ENCODE assay signal across 8 cellular contexts in genomic region chr1:146012703-146013565, GRCh38. TPM values are rescaled to one million over a fixed set of nuclear protein-coding genes. Genes with fewer than 3 reads are reported as not detected.
A peak's percentile ranks its signal among the peaks of the same experiment; 100 is the strongest.
DNase-seq lines count a peak whose midpoint lies in the region; ATAC-seq, FAIRE-seq and TF ChIP-seq lines count a peak whose summit lies in the region.

No MANE protein-coding gene starts in this region.

- FAIRE-seq in HepG2 (lab: Jason Lieb, UNC) = peak; percentile 80

- no peak for DNase-seq in GM12864 (ENCODE audit: low read depth)
- DNase-seq in NCI-H187 (lab: John Stamatoyannopoulos, UW) = peak; percentile 36 to 70
- peak in 3 of 5 experiments; percentile 29 to 68 (median 53) for DNase-seq in T-helper 2 cell
- peak; percentile 92 for DNase-seq in choroid plexus epithelial cell (ENCODE audit: low read depth)
- DNase-seq in HepG2 (ENCODE audit: low spot score) = peak; percentile 63
- no peak for DNase-seq in upper lobe of left lung

- in situ Hi-C loops in HepG2 (cut with HindIII; ENCODE audit: extremely low pct_ligation_motif_present, low pct_unique_long_range_greater_than_20kb) = loop anchor here (5.0 to 10.0 kb wide), 2 partner anchors 36 to 168 kb away; partner anchors contain the start of gene NUDT17

- no peaks in the 10 kb centered on the region for H3K79me2 ChIP-seq in ACC112 (ENCODE audit: control insufficient read depth, insufficient read depth, low read length, unreplicated experiment)
- H3K79me2 ChIP-seq in HepG2 (ENCODE audit: insufficient read depth, low read length) = no peaks in the 10 kb centered on the region

- peaks cover 2% of the 10 kb centered on the region; the same call in 1 of the 2 replicates for H3K27me3 ChIP-seq in ACC112 (ENCODE audit: insufficient read depth, low read length)
- no peaks in the 10 kb centered on the region for H3K27me3 ChIP-seq in HepG2 (ENCODE audit: control insufficient read depth in 1 of 2, insufficient read depth in 2 of 2, low read length in 2 of 2)
- no peaks in the 10 kb centered on the region for H3K27me3 ChIP-seq in upper lobe of left lung

- H3K9me3 ChIP-seq in HepG2 (ENCODE audit: low read length) (no peaks in the 10 kb centered on the region), upper lobe of left lung (no peaks in the 10 kb centered on the region)

- no peak for TF ChIP-seq EP300 in HepG2 (IDR thresholded peaks at IDR 0.05; ENCODE audit: low read depth in 2 of 2, low read length in 2 of 2)
- no peak for TF ChIP-seq EP300 in HepG2 (CRISPR knock-in tag; IDR thresholded peaks at IDR 0.05; ENCODE audit: borderline replicate concordance)
- TF ChIP-seq EP300 in upper lobe of left lung (IDR thresholded peaks at IDR 0.05) = peak in 1 of 4 donors; percentile 1

- H3K36me3 ChIP-seq in ACC112 (ENCODE audit: insufficient read depth, low read length) (no peaks in the 10 kb centered on the region), HepG2 (replicated peaks in 1 of 2; ENCODE audit: control insufficient read depth in 1 of 2, insufficient read depth in 2 of 2, low read length in 2 of 2) (no peaks in the 10 kb centered on the region), upper lobe of left lung (no peaks in the 10 kb centered on the region)

- peak overlapping the region; percentile 10; the same call in 1 of the 2 replicates for H3K27ac ChIP-seq in ACC112 (ENCODE audit: low read depth, low read length)
- H3K27ac ChIP-seq in HepG2 (ENCODE audit: extremely low read length, insufficient read depth, low read length) = no peak overlapping the region
- peak overlapping the region in 2 of 4 donors; percentile 34 to 87 for H3K27ac ChIP-seq in upper lobe of left lung

- TF ChIP-seq CTCF in GM12864 (IDR thresholded peaks at IDR 0.05; ENCODE audit: low read depth, low read length, missing control alignments) (peak; percentile 61), choroid plexus epithelial cell (conservative IDR thresholded peaks at IDR 0.05; ENCODE audit: low read depth, low read length) (peak; percentile 74), HepG2 (CRISPR knock-in tag; IDR thresholded peaks at IDR 0.05) (peak; percentile 79), upper lobe of left lung (IDR thresholded peaks at IDR 0.05) (peak; percentile 51 to 84 (median 66))

- no peak overlapping the region for H3K9ac ChIP-seq in HepG2 (ENCODE audit: insufficient read depth, low read depth, low read length)

- no TSS peak for BruUV-seq in HepG2 (replicated peaks; lab: Mats Ljungman, UMichigan)

- H2AFZ ChIP-seq in ACC112 (ENCODE audit: low read length, unreplicated experiment) = peak overlapping the region; percentile 79
- H2AFZ ChIP-seq in HepG2 (ENCODE audit: low read length) = no peak overlapping the region

- H3K4me2 ChIP-seq in HepG2 (ENCODE audit: low read depth, low read length) = no peak overlapping the region

- TF ChIP-seq POLR2A in HepG2 (IDR thresholded peaks at IDR 0.05; ENCODE audit: insufficient read depth in 1 of 2, low read depth in 2 of 2, low read length in 2 of 2) (no peak), upper lobe of left lung (IDR thresholded peaks at IDR 0.05) (no peak)

- CTCF ChIA-PET in HepG2 (lab: Yijun Ruan, JAX; ENCODE audit: low intra/inter-chr PET ratio, low total read pairs) = interaction anchor here (0.8 to 2.9 kb wide), 4 partner anchors 35 to 167 kb away, joined by 3 to 23 read pairs (median 14); partner anchors contain the start of gene NUDT17

- 3% methylated on average over 4 of the region's 4 CpGs for WGBS in HepG2 (ENCODE audit: low lambda C conversion rate)
- WGBS in upper lobe of left lung, 2 donors = 5 to 14% methylated on average over 4 of the region's 4 CpGs

- H3K4me1 ChIP-seq in ACC112 (ENCODE audit: control insufficient read depth, insufficient read depth, low read length, unreplicated experiment) = peaks cover 9% of the 10 kb centered on the region
- H3K4me1 ChIP-seq in HepG2 (ENCODE audit: insufficient read depth, low read length) = peaks cover 22% of the 10 kb centered on the region
- H3K4me1 ChIP-seq in upper lobe of left lung = peaks cover 27 to 44% (median 31%) of the 10 kb centered on the region in 4 donors

- intact Hi-C loops in HepG2 (cut with micrococcal nuclease; ENCODE audit: unreplicated experiment) = loop anchor here (1.0 kb wide), 2 partner anchors 121 to 168 kb away; partner anchors contain the start of gene NUDT17

- peak; percentile 54 for ATAC-seq in HepG2
- peak in 1 of 2 donors; percentile 80 for ATAC-seq in upper lobe of left lung (ENCODE audit: low FRiP score in 2 of 2)
- no peak for ATAC-seq in HG02678 (IDR thresholded peaks at IDR 0.05; ENCODE audit: unreplicated experiment)

- POLR2A ChIA-PET in HepG2 (lab: Yijun Ruan, JAX) = interaction anchor here (0.8 kb wide), 1 partner anchor 16 kb away, joined by 3 read pairs; no protein-coding TSS in a partner anchor

- H3K4me3 ChIP-seq in ACC112 (ENCODE audit: low read depth, low read length) (no peak overlapping the region), GM12864 (ENCODE audit: low read depth, low read length) (no peak overlapping the region), choroid plexus epithelial cell (ENCODE audit: low read depth, low read length) (no peak overlapping the region), HepG2 (replicated peaks in 1 of 3; ENCODE audit: insufficient read depth in 1 of 3, low read depth in 2 of 3, low read length in 3 of 3) (no peak overlapping the region), upper lobe of left lung (no peak overlapping the region)

- TF ChIP-seq RAD21 in HepG2 (CRISPR knock-in tag; IDR thresholded peaks at IDR 0.05) = peak; percentile 76

- no peaks in the 10 kb centered on the region for H4K20me1 ChIP-seq in HepG2 (ENCODE audit: insufficient read depth, low read length)

RNA-seq across cellular contexts. Expression of gene HJV, which starts 8.6 kb away (rescaled TPM):
- total RNA-seq in HepG2 (2016; rRNA removed; fragmentation: Illumina TruSeq; extraction: Trizol) (0.15 and 0.18 TPM in 2 replicates), upper lobe of left lung (not detected)
- total RNA-seq in HepG2 (2016; cell fraction: cytosol; rRNA removed; fragmentation: Illumina TruSeq; extraction: Trizol; ENCODE audit: low read depth) = 0.35 TPM in 1 of 2 replicates, not detected in the other
- total RNA-seq in HepG2 (2016; cell fraction: insoluble cytoplasmic fraction; rRNA removed; fragmentation: Illumina TruSeq; extraction: Trizol) = 0.30 TPM in 1 of 2 replicates, not detected in the other
- total RNA-seq in HepG2 (2016; cell fraction: membrane; rRNA removed; fragmentation: Illumina TruSeq; extraction: Trizol) = 0.22 and 0.28 TPM in 2 replicates
- not detected in 2 replicates for total RNA-seq in HepG2 (2016; cell fraction: nucleus; rRNA removed; fragmentation: Illumina TruSeq; extraction: Trizol)
- 0.03 TPM in 1 of 2 replicates, not detected in the other for polyA plus RNA-seq in HepG2 (2011; rRNA removed)
- polyA plus RNA-seq in HepG2 (2011; cell fraction: cytosol; rRNA removed) = 0.03 and 0.05 TPM in 2 replicates
- not detected in 2 replicates for polyA plus RNA-seq in HepG2 (2011; cell fraction: nucleus; rRNA removed)
- polyA plus RNA-seq in HepG2 (2012) = not detected in 2 replicates
- 0.08 and 0.12 TPM in 2 replicates for polyA plus RNA-seq in HepG2 (2016; cell fraction: cytosol; fragmentation: Illumina TruSeq; extraction: Trizol; ENCODE audit: low read depth)
- polyA plus RNA-seq in HepG2 (2016; cell fraction: insoluble cytoplasmic fraction; fragmentation: Illumina TruSeq; extraction: Trizol; ENCODE audit: low read depth) = not detected in 2 replicates
- not detected in 2 replicates for polyA plus RNA-seq in HepG2 (2016; cell fraction: membrane; fragmentation: Illumina TruSeq; extraction: Trizol; ENCODE audit: low read depth)
- not detected in 2 replicates for polyA plus RNA-seq in HepG2 (2016; cell fraction: nucleus; fragmentation: Illumina TruSeq; extraction: Trizol; ENCODE audit: insufficient read depth, low read depth)
- not detected in 2 replicates for polyA minus RNA-seq in HepG2 (2011; rRNA and poly(A)+ RNA removed; ENCODE audit: low replicate concordance)
- polyA minus RNA-seq in HepG2 (2011; cell fraction: cytosol; rRNA and poly(A)+ RNA removed) = not detected in 2 replicates
- polyA minus RNA-seq in HepG2 (2011; cell fraction: nucleus; rRNA and poly(A)+ RNA removed) = not detected in 2 replicates

RNA-seq across cellular contexts. Expression of gene TXNIP, which starts 16.6 kb away (rescaled TPM):
- total RNA-seq in HepG2 (2016; rRNA removed; fragmentation: Illumina TruSeq; extraction: Trizol) (24.4 and 25.4 TPM in 2 replicates), upper lobe of left lung (1,000 to 10,000 TPM in 3 of 6 donors, 100 to 1,000 TPM in 3; 703 to 1,481 (median 910) TPM)
- 4.1 and 4.3 TPM in 2 replicates for total RNA-seq in HepG2 (2016; cell fraction: cytosol; rRNA removed; fragmentation: Illumina TruSeq; extraction: Trizol; ENCODE audit: low read depth)
- total RNA-seq in HepG2 (2016; cell fraction: insoluble cytoplasmic fraction; rRNA removed; fragmentation: Illumina TruSeq; extraction: Trizol) = 23.8 and 24.4 TPM in 2 replicates
- 11.5 and 11.6 TPM in 2 replicates for total RNA-seq in HepG2 (2016; cell fraction: membrane; rRNA removed; fragmentation: Illumina TruSeq; extraction: Trizol)
- 34.7 and 39.5 TPM in 2 replicates for total RNA-seq in HepG2 (2016; cell fraction: nucleus; rRNA removed; fragmentation: Illumina TruSeq; extraction: Trizol)
- polyA plus RNA-seq in HepG2 (2011; rRNA removed) = 237 and 283 TPM in 2 replicates
- 133 and 240 TPM in 2 replicates for polyA plus RNA-seq in HepG2 (2011; cell fraction: cytosol; rRNA removed)
- 150 and 152 TPM in 2 replicates for polyA plus RNA-seq in HepG2 (2011; cell fraction: nucleus; rRNA removed)
- 191 and 204 TPM in 2 replicates for polyA plus RNA-seq in HepG2 (2012)
- 1.0 and 1.3 TPM in 2 replicates for polyA plus RNA-seq in HepG2 (2016; cell fraction: cytosol; fragmentation: Illumina TruSeq; extraction: Trizol; ENCODE audit: low read depth)
- 19.6 and 21.5 TPM in 2 replicates for polyA plus RNA-seq in HepG2 (2016; cell fraction: insoluble cytoplasmic fraction; fragmentation: Illumina TruSeq; extraction: Trizol; ENCODE audit: low read depth)
- polyA plus RNA-seq in HepG2 (2016; cell fraction: membrane; fragmentation: Illumina TruSeq; extraction: Trizol; ENCODE audit: low read depth) = 3.9 and 4.1 TPM in 2 replicates
- polyA plus RNA-seq in HepG2 (2016; cell fraction: nucleus; fragmentation: Illumina TruSeq; extraction: Trizol; ENCODE audit: insufficient read depth, low read depth) = 35.2 and 39.0 TPM in 2 replicates
- 132 and 425 TPM in 2 replicates for polyA minus RNA-seq in HepG2 (2011; rRNA and poly(A)+ RNA removed; ENCODE audit: low replicate concordance)
- 117 and 168 TPM in 2 replicates for polyA minus RNA-seq in HepG2 (2011; cell fraction: cytosol; rRNA and poly(A)+ RNA removed)
- 259 and 346 TPM in 2 replicates for polyA minus RNA-seq in HepG2 (2011; cell fraction: nucleus; rRNA and poly(A)+ RNA removed)

RNA-seq across cellular contexts. Expression of gene POLR3GL, which starts 48.4 kb away (rescaled TPM):
- total RNA-seq in HepG2 (2016; rRNA removed; fragmentation: Illumina TruSeq; extraction: Trizol) (12.4 and 15.3 TPM in 2 replicates), upper lobe of left lung (10 to 100 TPM; 18.7 to 25.7 (median 22.5) TPM)
- total RNA-seq in HepG2 (2016; cell fraction: cytosol; rRNA removed; fragmentation: Illumina TruSeq; extraction: Trizol; ENCODE audit: low read depth) = 7.1 and 7.5 TPM in 2 replicates
- total RNA-seq in HepG2 (2016; cell fraction: insoluble cytoplasmic fraction; rRNA removed; fragmentation: Illumina TruSeq; extraction: Trizol) = 12.8 and 14.4 TPM in 2 replicates
- total RNA-seq in HepG2 (2016; cell fraction: membrane; rRNA removed; fragmentation: Illumina TruSeq; extraction: Trizol) = 15.4 and 17.0 TPM in 2 replicates
- total RNA-seq in HepG2 (2016; cell fraction: nucleus; rRNA removed; fragmentation: Illumina TruSeq; extraction: Trizol) = 5.4 and 6.2 TPM in 2 replicates
- 10.8 and 11.5 TPM in 2 replicates for polyA plus RNA-seq in HepG2 (2011; rRNA removed)
- 7.4 and 7.9 TPM in 2 replicates for polyA plus RNA-seq in HepG2 (2011; cell fraction: cytosol; rRNA removed)
- 5.1 and 6.2 TPM in 2 replicates for polyA plus RNA-seq in HepG2 (2011; cell fraction: nucleus; rRNA removed)
- 14.4 and 20.2 TPM in 2 replicates for polyA plus RNA-seq in HepG2 (2012)
- polyA plus RNA-seq in HepG2 (2016; cell fraction: cytosol; fragmentation: Illumina TruSeq; extraction: Trizol; ENCODE audit: low read depth) = 10.0 and 10.7 TPM in 2 replicates
- 21.5 and 23.2 TPM in 2 replicates for polyA plus RNA-seq in HepG2 (2016; cell fraction: insoluble cytoplasmic fraction; fragmentation: Illumina TruSeq; extraction: Trizol; ENCODE audit: low read depth)
- polyA plus RNA-seq in HepG2 (2016; cell fraction: membrane; fragmentation: Illumina TruSeq; extraction: Trizol; ENCODE audit: low read depth) = 20.0 and 21.6 TPM in 2 replicates
- 11.4 and 13.9 TPM in 2 replicates for polyA plus RNA-seq in HepG2 (2016; cell fraction: nucleus; fragmentation: Illumina TruSeq; extraction: Trizol; ENCODE audit: insufficient read depth, low read depth)
- 2.5 and 3.4 TPM in 2 replicates for polyA minus RNA-seq in HepG2 (2011; rRNA and poly(A)+ RNA removed; ENCODE audit: low replicate concordance)
- 2.5 and 4.6 TPM in 2 replicates for polyA minus RNA-seq in HepG2 (2011; cell fraction: cytosol; rRNA and poly(A)+ RNA removed)
- polyA minus RNA-seq in HepG2 (2011; cell fraction: nucleus; rRNA and poly(A)+ RNA removed) = 5.0 and 6.6 TPM in 2 replicates

RNA-seq across cellular contexts. Expression of gene ANKRD34A, which starts 48.6 kb away (rescaled TPM):
- total RNA-seq in HepG2 (2016; rRNA removed; fragmentation: Illumina TruSeq; extraction: Trizol) (0.07 and 0.14 TPM in 2 replicates), upper lobe of left lung (1 to 10 TPM in 2 of 6 donors, under 1 TPM in 4; 0.30 to 2.6 (median 0.73) TPM)
- not detected in 2 replicates for total RNA-seq in HepG2 (2016; cell fraction: cytosol; rRNA removed; fragmentation: Illumina TruSeq; extraction: Trizol; ENCODE audit: low read depth)
- total RNA-seq in HepG2 (2016; cell fraction: insoluble cytoplasmic fraction; rRNA removed; fragmentation: Illumina TruSeq; extraction: Trizol) = 0.04 TPM in 1 of 2 replicates, not detected in the other
- total RNA-seq in HepG2 (2016; cell fraction: membrane; rRNA removed; fragmentation: Illumina TruSeq; extraction: Trizol) = 0.03 and 0.07 TPM in 2 replicates
- 0.13 and 0.19 TPM in 2 replicates for total RNA-seq in HepG2 (2016; cell fraction: nucleus; rRNA removed; fragmentation: Illumina TruSeq; extraction: Trizol)
- 0.05 and 0.07 TPM in 2 replicates for polyA plus RNA-seq in HepG2 (2011; rRNA removed)
- 0.04 and 0.05 TPM in 2 replicates for polyA plus RNA-seq in HepG2 (2011; cell fraction: cytosol; rRNA removed)
- polyA plus RNA-seq in HepG2 (2011; cell fraction: nucleus; rRNA removed) = 0.47 and 0.53 TPM in 2 replicates
- 0.11 and 0.19 TPM in 2 replicates for polyA plus RNA-seq in HepG2 (2012)
- not detected in 2 replicates for polyA plus RNA-seq in HepG2 (2016; cell fraction: cytosol; fragmentation: Illumina TruSeq; extraction: Trizol; ENCODE audit: low read depth)
- 0.08 TPM in 1 of 2 replicates, not detected in the other for polyA plus RNA-seq in HepG2 (2016; cell fraction: insoluble cytoplasmic fraction; fragmentation: Illumina TruSeq; extraction: Trizol; ENCODE audit: low read depth)
- 0.05 TPM in 1 of 2 replicates, not detected in the other for polyA plus RNA-seq in HepG2 (2016; cell fraction: membrane; fragmentation: Illumina TruSeq; extraction: Trizol; ENCODE audit: low read depth)
- polyA plus RNA-seq in HepG2 (2016; cell fraction: nucleus; fragmentation: Illumina TruSeq; extraction: Trizol; ENCODE audit: insufficient read depth, low read depth) = 0.12 and 0.16 TPM in 2 replicates
- 0.08 and 1.4 TPM in 2 replicates for polyA minus RNA-seq in HepG2 (2011; rRNA and poly(A)+ RNA removed; ENCODE audit: low replicate concordance)
- not detected in 2 replicates for polyA minus RNA-seq in HepG2 (2011; cell fraction: cytosol; rRNA and poly(A)+ RNA removed)
- polyA minus RNA-seq in HepG2 (2011; cell fraction: nucleus; rRNA and poly(A)+ RNA removed) = 0.25 and 0.39 TPM in 2 replicates

RNA-seq across cellular contexts. Expression of gene LIX1L, which starts 55.1 kb away (rescaled TPM):
- total RNA-seq in HepG2 (2016; rRNA removed; fragmentation: Illumina TruSeq; extraction: Trizol) (8.1 and 10.9 TPM in 2 replicates), upper lobe of left lung (10 to 100 TPM in 5 of 6 donors, 1 to 10 TPM in 1; 5.2 to 35.6 (median 16.5) TPM)
- total RNA-seq in HepG2 (2016; cell fraction: cytosol; rRNA removed; fragmentation: Illumina TruSeq; extraction: Trizol; ENCODE audit: low read depth) = 1.6 TPM in 2 replicates
- total RNA-seq in HepG2 (2016; cell fraction: insoluble cytoplasmic fraction; rRNA removed; fragmentation: Illumina TruSeq; extraction: Trizol) = 8.3 and 9.6 TPM in 2 replicates
- total RNA-seq in HepG2 (2016; cell fraction: membrane; rRNA removed; fragmentation: Illumina TruSeq; extraction: Trizol) = 6.8 and 7.1 TPM in 2 replicates
- total RNA-seq in HepG2 (2016; cell fraction: nucleus; rRNA removed; fragmentation: Illumina TruSeq; extraction: Trizol) = 5.0 and 5.9 TPM in 2 replicates
- polyA plus RNA-seq in HepG2 (2011; rRNA removed) = 19.4 and 24.9 TPM in 2 replicates
- polyA plus RNA-seq in HepG2 (2011; cell fraction: cytosol; rRNA removed) = 19.3 and 22.0 TPM in 2 replicates
- polyA plus RNA-seq in HepG2 (2011; cell fraction: nucleus; rRNA removed) = 5.2 and 7.4 TPM in 2 replicates
- 4.8 and 5.8 TPM in 2 replicates for polyA plus RNA-seq in HepG2 (2012)
- polyA plus RNA-seq in HepG2 (2016; cell fraction: cytosol; fragmentation: Illumina TruSeq; extraction: Trizol; ENCODE audit: low read depth) = 1.3 and 1.7 TPM in 2 replicates
- 12.8 and 15.5 TPM in 2 replicates for polyA plus RNA-seq in HepG2 (2016; cell fraction: insoluble cytoplasmic fraction; fragmentation: Illumina TruSeq; extraction: Trizol; ENCODE audit: low read depth)
- polyA plus RNA-seq in HepG2 (2016; cell fraction: membrane; fragmentation: Illumina TruSeq; extraction: Trizol; ENCODE audit: low read depth) = 5.7 and 5.8 TPM in 2 replicates
- 9.8 and 10.9 TPM in 2 replicates for polyA plus RNA-seq in HepG2 (2016; cell fraction: nucleus; fragmentation: Illumina TruSeq; extraction: Trizol; ENCODE audit: insufficient read depth, low read depth)
- 15.4 and 31.6 TPM in 2 replicates for polyA minus RNA-seq in HepG2 (2011; rRNA and poly(A)+ RNA removed; ENCODE audit: low replicate concordance)
- 12.6 and 13.9 TPM in 2 replicates for polyA minus RNA-seq in HepG2 (2011; cell fraction: cytosol; rRNA and poly(A)+ RNA removed)
- polyA minus RNA-seq in HepG2 (2011; cell fraction: nucleus; rRNA and poly(A)+ RNA removed) = 5.9 and 7.2 TPM in 2 replicates

Comparison
In these comparisons a context has a peak if more than half of its experiments do, and no peak if none do; other contexts are left out.
1. DNase-seq: peak in NCI-H187 (2 of 2), T-helper 2 cell (3 of 5), choroid plexus epithelial cell (single experiment) and HepG2 (single experiment); none in GM12864 (single experiment) and upper lobe of left lung (0 of 2).
2. RNA of gene TXNIP, which starts 16.6 kb away (total RNA-seq): 703 to 1,481 TPM in upper lobe of left lung; 4.1 to 39.5 TPM in HepG2; every median in the first group is over 10 times any median in the second.
3. Peak in every context shown above with its lines, with median percentiles within 50 percentile points of each other: CTCF ChIP-seq.